Comparison of ENCODE assay signal across 15 cellular contexts in the genomic region with DNA sequence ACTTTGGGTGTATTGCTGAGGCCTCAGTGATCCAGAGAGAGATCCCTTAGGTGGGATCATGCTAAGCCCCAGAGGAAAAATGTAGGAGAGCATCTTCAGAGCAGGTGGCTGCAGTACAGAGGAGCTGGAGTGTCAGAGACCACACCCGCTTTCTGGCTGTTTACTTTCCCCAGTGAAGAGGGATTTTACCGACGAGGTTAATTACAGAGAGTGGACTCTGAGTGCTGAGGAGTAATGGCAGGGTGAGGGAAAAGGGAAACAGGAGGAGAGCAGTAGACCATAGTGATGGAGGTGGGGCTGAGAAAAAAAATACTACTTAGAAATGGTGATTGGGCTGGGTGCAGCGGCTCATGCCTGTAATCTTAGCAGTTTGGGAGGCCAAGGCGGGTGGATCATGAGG. TPM values are rescaled to one million over a fixed set of nuclear protein-coding genes. Genes with fewer than 3 reads are reported as not detected.
A peak's percentile ranks its signal among the peaks of the same experiment; 100 is the strongest.
DNase-seq lines count a peak whose midpoint lies in the region; ATAC-seq, FAIRE-seq and TF ChIP-seq lines count a peak whose summit lies in the region.
"Had no signal": no experiment of that assay in that cellular context is flagged by ENCODE, and none has a peak within 500 bp of the region (broad histone marks: within the 10 kb centered on the region; RNA-seq: fewer than 3 reads in every experiment).

No MANE protein-coding gene starts in this region.

- no peak for TF ChIP-seq RAD21 in K562 (CRISPR knock-in tag; conservative IDR thresholded peaks at IDR 0.05 in 1 of 2, IDR thresholded peaks at IDR 0.05 in 1 of 2)

- H3K4me3 ChIP-seq in GM06990 (replicated peaks; ENCODE audit: low read depth, low read length) (no peak overlapping the region), K562 (no peak overlapping the region), MG63 (no peak overlapping the region)
- H3K4me3 ChIP-seq: BLaER1 treated with 17β-estradiol and CSF1 and Interleukin-3, amounts not matched to agents 10 nM and 100 nM; lung had no signal

- no peaks in the 10 kb centered on the region for H4K20me1 ChIP-seq in K562 (replicated peaks; ENCODE audit: control insufficient read depth, insufficient read depth, low read length)
- H4K20me1 ChIP-seq: BLaER1 treated with 17β-estradiol and CSF1 and Interleukin-3, amounts not matched to agents 10 nM and 100 nM had no signal

- no peak overlapping the region for H2AFZ ChIP-seq in K562 (ENCODE audit: low read depth, low read length)
- H2AFZ ChIP-seq: parathyroid adenoma had no signal

- peak overlapping the region; percentile 83 for H3K27ac Mint-ChIP-seq in CD4-positive, alpha-beta T cell

- H3K79me2 ChIP-seq in K562 (ENCODE audit: control insufficient read depth, insufficient read depth, low read length): peaks cover 55% of the 10 kb centered on the region

- intact Hi-C loops in CD4-positive, alpha-beta T cell (cut with DNase I, micrococcal nuclease): loop anchor here in 1 of 2 experiments (10.0 kb wide), 1 partner anchor 81 kb away; a partner anchor contains a TSS
- intact Hi-C loops in K562 (cut with micrococcal nuclease): no loop called here
- intact Hi-C loops in head of caudate nucleus (cut with DNase I): no loop called here

- TF ChIP-seq CTCF in CD4-positive, alpha-beta T cell (IDR thresholded peaks at IDR 0.05): no peak
- TF ChIP-seq CTCF in GM06990 (IDR thresholded peaks at IDR 0.05; ENCODE audit: insufficient read depth, low read length, poor library complexity, severe bottlenecking): peak; percentile 2
- no peak for TF ChIP-seq CTCF in K562 (IDR thresholded peaks at IDR 0.05 in 2 of 3, conservative IDR thresholded peaks at IDR 0.05 in 1 of 3; ENCODE audit: insufficient read depth in 2 of 3, low read depth in 1 of 3, low read length in 3 of 3)

- no peaks in the 10 kb centered on the region for H3K9me3 Mint-ChIP-seq in CD4-positive, alpha-beta T cell

- H3K4me1 Mint-ChIP-seq in CD4-positive, alpha-beta T cell (ENCODE audit: low read depth): peaks cover 26% of the 10 kb centered on the region

- H3K27me3 ChIP-seq in CD4-positive, alpha-beta T cell (ENCODE audit: control insufficient read depth, insufficient read depth, low read length): no peaks in the 10 kb centered on the region
- H3K27me3 ChIP-seq in GM06990 (replicated peaks; ENCODE audit: control insufficient read depth, insufficient read depth, low read length) (no peaks in the 10 kb centered on the region), K562 (ENCODE audit: control insufficient read depth in 2 of 2, insufficient read depth in 2 of 2, low read length in 2 of 2) (no peaks in the 10 kb centered on the region), MG63 (no peaks in the 10 kb centered on the region)
- H3K27me3 ChIP-seq: BLaER1 treated with 17β-estradiol and CSF1 and Interleukin-3, amounts not matched to agents 10 nM and 100 nM had no signal

- CTCF ChIA-PET in CD4-positive, alpha-beta T cell (lab: Charles Lee): interaction anchor here (0.7 to 2.0 kb wide), 2 partner anchors 22 to 1138 kb away, joined by 3 to 8 read pairs; no protein-coding TSS in a partner anchor
- CTCF ChIA-PET in K562 (lab: Yijun Ruan, JAX; ENCODE audit: low intra/inter-chr PET ratio): no interaction called here

- H3K4me3 Mint-ChIP-seq in CD4-positive, alpha-beta T cell: peak overlapping the region; percentile 86

- FAIRE-seq in K562 (lab: Jason Lieb, UNC): no peak
- FAIRE-seq: astrocyte had no signal

- TF ChIP-seq EP300 in K562 (IDR thresholded peaks at IDR 0.05; ENCODE audit: low read length): no peak

- H3K4me2 ChIP-seq in K562 (ENCODE audit: insufficient read depth, low read length): no peak overlapping the region

- no peak overlapping the region for H3K9ac ChIP-seq in K562 (ENCODE audit: insufficient read depth in 1 of 2, low read depth in 2 of 2, low read length in 2 of 2)
- H3K9ac ChIP-seq: BLaER1 treated with 17β-estradiol and CSF1 and Interleukin-3, amounts not matched to agents 10 nM and 100 nM; parathyroid adenoma had no signal

- H3K36me3 ChIP-seq in GM06990 (ENCODE audit: control insufficient read depth, insufficient read depth, low read length) (no peaks in the 10 kb centered on the region), K562 (ENCODE audit: control insufficient read depth, insufficient read depth, low read length) (peaks cover 45% of the 10 kb centered on the region; the same call in 2 of the 3 replicates), MG63 (no peaks in the 10 kb centered on the region)
- H3K36me3 ChIP-seq: BLaER1 treated with 17β-estradiol and CSF1 and Interleukin-3, amounts not matched to agents 10 nM and 100 nM had no signal

- no peaks in the 10 kb centered on the region for H3K36me3 Mint-ChIP-seq in CD4-positive, alpha-beta T cell (ENCODE audit: low read depth)

- H3K27me3 Mint-ChIP-seq in CD4-positive, alpha-beta T cell: no peaks in the 10 kb centered on the region

- no peaks in the 10 kb centered on the region for H3K9me3 ChIP-seq in CD4-positive, alpha-beta T cell (ENCODE audit: control insufficient read depth, low read length)
- H3K9me3 ChIP-seq in K562 (replicated peaks; ENCODE audit: control insufficient read depth, insufficient read depth, low read depth, low read length): no peaks in the 10 kb centered on the region
- H3K9me3 ChIP-seq in MG63: no peaks in the 10 kb centered on the region
- H3K9me3 ChIP-seq: BLaER1 treated with 17β-estradiol and CSF1 and Interleukin-3, amounts not matched to agents 10 nM and 100 nM had no signal

- no TSS peak for BruUV-seq in K562 (replicated peaks; lab: Mats Ljungman, UMichigan)

- no peak for DNase-seq in CD4-positive, alpha-beta T cell
- DNase-seq in GM06990 (ENCODE audit: extremely low read depth, insufficient read length) (no peak), NCI-H2227 treated with DMSO at 0.1 percent for 48 hours (lab: John Stamatoyannopoulos, UW) (peak; percentile 95), K562 (ENCODE audit: extremely low read depth in 1 of 4, low spot score in 3 of 4) (no peak), G401 (ENCODE audit: low spot score) (no peak), MG63 (no peak), head of caudate nucleus (no peak), GM19240 (ENCODE audit: insufficient read length, low spot score) (no peak)
- DNase-seq: activated CD4-positive, CD25-positive, alpha-beta regulatory T cell treated with anti-CD3 and anti-CD28 coated beads, Interleukin-2, amount 50 U/mL, for 72 hours; SIG-M5; substantia nigra had no signal

- POLR2A ChIA-PET in CD4-positive, alpha-beta T cell (lab: Charles Lee): interaction anchor here (0.8 to 2.6 kb wide), 5 partner anchors 43 to 178 kb away, joined by 3 to 73 read pairs (median 5); a partner anchor contains a TSS
- POLR2A ChIA-PET in K562 (lab: Yijun Ruan, JAX): interaction anchor here (0.9 to 1.4 kb wide), 3 partner anchors 10 to 43 kb away, joined by 3 read pairs; a partner anchor contains a TSS

- no peak for ATAC-seq in CD4-positive, alpha-beta T cell (ENCODE audit: poor library complexity)
- ATAC-seq in K562: peak; percentile 56

- TF ChIP-seq POLR2A in K562 (conservative IDR thresholded peaks at IDR 0.05): no peak

- H3K27ac ChIP-seq in CD4-positive, alpha-beta T cell (ENCODE audit: low read depth, low read length): no peak overlapping the region
- no peak overlapping the region for H3K27ac ChIP-seq in K562 (ENCODE audit: extremely low read depth, low read depth, low read length)
- H3K27ac ChIP-seq: BLaER1 treated with 17β-estradiol and CSF1 and Interleukin-3, amounts not matched to agents 10 nM and 100 nM; parathyroid adenoma had no signal

- peaks cover 0 to 4% of the 10 kb centered on the region in 2 experiments; a peak in 1 of 5 replicates for H3K4me1 ChIP-seq in K562 (replicated peaks in 1 of 2; ENCODE audit: control insufficient read depth in 2 of 2, insufficient read depth in 2 of 2, low read length in 2 of 2)
- H3K4me1 ChIP-seq: parathyroid adenoma had no signal

- in situ Hi-C loops in K562 (cut with MboI) (no loop called here), G401 (cut with HindIII; ENCODE audit: low sequenced_read_pairs) (no loop called here)

- H3K9me1 ChIP-seq in K562 (ENCODE audit: control insufficient read depth, insufficient read depth, low read length): no peaks in the 10 kb centered on the region

- WGBS in K562 (ENCODE audit: insufficient coverage, low coverage, missing lambda C conversion rate): 55% methylated on average over 5 of the region's 5 CpGs

TF ChIP-seq in K562, 482 proteins besides CTCF, POLR2A, EP300 and RAD21 (continues in another document):
- TF ChIP-seq NR4A1 (CRISPR knock-in tag; IDR thresholded peaks at IDR 0.05) (no peak), NR4A1 (tag; IDR thresholded peaks at IDR 0.05) (no peak)

RNA-seq across cellular contexts. Expression of a gene that starts 43.3 kb away (rescaled TPM):
- 100 to 1,000 TPM; 238 to 242 TPM for total RNA-seq in CD4-positive, alpha-beta T cell
- total RNA-seq in K562 (2011; cell fraction: chromatin; rRNA removed; ENCODE audit: low replicate concordance): 92.0 and 187 TPM in 2 replicates
- total RNA-seq in K562 (2011; cell fraction: nucleolus; rRNA removed): 33.9 and 45.5 TPM in 2 replicates
- 81.3 and 111 TPM in 2 replicates for total RNA-seq in K562 (2011; cell fraction: nucleoplasm; rRNA removed)
- total RNA-seq in K562 (2014; rRNA removed) (21.2 and 22.6 TPM in 2 replicates), K562 (2014; rRNA removed; fragmentation: Illumina TruSeq; extraction: Trizol) (31.5 and 41.4 TPM in 2 replicates), K562 (2015; rRNA removed; fragmentation: Illumina TruSeq; extraction: Trizol) (16.2 and 18.7 TPM in 2 replicates), K562 (2021) (22.9 and 27.0 TPM in 2 replicates)
- polyA plus RNA-seq in K562 (2011; rRNA removed) (43.4 and 59.9 TPM in 2 replicates), K562 (2014; fragmentation: Illumina TruSeq; extraction: Trizol) (24.1 and 30.7 TPM in 2 replicates), K562 (2014; fragmentation: Nextera tagmentation; extraction: Ambion mirVana) (10 to 100 TPM; 37.9 to 44.9 TPM), K562 (2014; rRNA removed) (16.5 and 20.3 TPM in 2 replicates)
- 17.5 and 26.0 TPM in 2 replicates for polyA plus RNA-seq in K562 (2011; cell fraction: cytosol; rRNA removed)
- polyA plus RNA-seq in K562 (2011; cell fraction: nucleus; rRNA removed): 35.1 and 41.0 TPM in 2 replicates
- 35.6 and 44.8 TPM in 2 replicates for polyA plus RNA-seq in K562 (2012)
- 90.1 and 96.8 TPM in 2 replicates for polyA minus RNA-seq in K562 (2011; rRNA and poly(A)+ RNA removed)
- 16.4 and 22.4 TPM in 2 replicates for polyA minus RNA-seq in K562 (2011; cell fraction: cytosol; rRNA and poly(A)+ RNA removed)
- polyA minus RNA-seq in K562 (2011; cell fraction: nucleus; rRNA and poly(A)+ RNA removed): 35.4 and 48.2 TPM in 2 replicates
- total RNA-seq in G401 (2014; rRNA removed; shearing (Covaris generic)): 31.3 and 47.8 TPM in 2 replicates
- 24.0 and 26.8 TPM in 2 replicates for total RNA-seq in MG63 (2014; rRNA removed; shearing (Covaris generic); ENCODE audit: low replicate concordance)
